22 cellular contexts compared by ENCODE assay signal in genomic region chr10:121065330-121065729, GRCh38.
DNase-seq lines count a peak whose midpoint lies in the region; ATAC-seq and TF ChIP-seq lines count a peak whose summit lies in the region.
"Had no signal": no experiment of that assay in that cellular context is flagged by ENCODE, and none has a peak within 500 bp of the region (broad histone marks: within the 10 kb centered on the region; RNA-seq: fewer than 3 reads in every experiment).

No MANE protein-coding gene starts in this region.

- H3K36me3 ChIP-seq in GM23338 (ENCODE audit: insufficient read depth), result no peaks in the 10 kb centered on the region

- H3K9me3 Mint-ChIP-seq in GM23338 (no peaks in the 10 kb centered on the region), HFFc6 (peaks cover 29% of the 10 kb centered on the region)
- H3K9me3 Mint-ChIP-seq: H9 had no signal

- H3K27ac Mint-ChIP-seq in GM23338 (no peak overlapping the region), HFFc6 (no peak overlapping the region)
- H3K27ac Mint-ChIP-seq: H9, T-cell had no signal

- H3K9me2 ChIP-seq in GM23338 (ENCODE audit: insufficient read depth), result no peaks in the 10 kb centered on the region; the same call in none of the 2 replicates
- H3K9me2 ChIP-seq: SK-N-SH had no signal

- no peak overlapping the region for H2AFZ ChIP-seq in GM23338

- no peaks in the 10 kb centered on the region for H3F3A ChIP-seq in GM23338 (replicated peaks; ENCODE audit: low read depth)

- H3K79me2 ChIP-seq in GM23338 (replicated peaks; ENCODE audit: insufficient read depth), result no peaks in the 10 kb centered on the region

- H3K27ac ChIP-seq in GM23338 (ENCODE audit: low read depth), result no peak overlapping the region
- H3K27ac ChIP-seq: C4-2B had no signal

- no peaks in the 10 kb centered on the region for H3K4me1 ChIP-seq in GM23338 (ENCODE audit: insufficient read depth)

- no peak for TF ChIP-seq CTCF in GM23338 (conservative IDR thresholded peaks at IDR 0.05; ENCODE audit: low read depth in 2 of 2)
- no peak for TF ChIP-seq CTCF in HFFc6 (IDR thresholded peaks at IDR 0.05)

- H3K27me3 Mint-ChIP-seq in GM23338 (ENCODE audit: insufficient read depth, low read depth, poor library complexity), result no peaks in the 10 kb centered on the region
- H3K27me3 Mint-ChIP-seq in HFFc6 (ENCODE audit: insufficient read depth), result no peaks in the 10 kb centered on the region; the same call in 1 of the 2 replicates

- no peaks in the 10 kb centered on the region for H3K4me1 Mint-ChIP-seq in GM23338
- no peaks in the 10 kb centered on the region for H3K4me1 Mint-ChIP-seq in HFFc6 (ENCODE audit: low read depth)
- H3K4me1 Mint-ChIP-seq: T-cell had no signal

- peak; percentile 22 for DNase-seq in MV-4-11 (lab: John Stamatoyannopoulos, UW)
- no peak for DNase-seq in GM23338 (ENCODE audit: low spot score)
- DNase-seq in NCI-H2196 (lab: John Stamatoyannopoulos, UW; ENCODE audit: unreplicated experiment), result no peak
- no peak for DNase-seq in Kasumi-1 (lab: John Stamatoyannopoulos, UW)
- DNase-seq in HFFc6, result no peak
- DNase-seq: AML-193, DMS79 treated with DMSO at 0.1 percent for 48 hours, H9, NCI-H1436, NCI-H2029, NCI-H2171, NCI-H446, NCI-H748 treated with DMSO at 0.1 percent for 48 hours, PC-3, RPMI8226, SHP77 treated with DMSO at 0.1 percent for 48 hours, SK-N-SH, T-cell had no signal

- ATAC-seq in GM18861 (IDR thresholded peaks at IDR 0.05; ENCODE audit: unreplicated experiment), result peak; percentile 71
- peak; percentile 49 for ATAC-seq in GM19395 (IDR thresholded peaks at IDR 0.05; ENCODE audit: unreplicated experiment)
- ATAC-seq in HG03135 (IDR thresholded peaks at IDR 0.05; ENCODE audit: unreplicated experiment), result peak; percentile 55
- ATAC-seq in GM23338, result no peak
- ATAC-seq: PC-3, T-cell had no signal

- H3K36me3 Mint-ChIP-seq in GM23338 (ENCODE audit: low read depth) (no peaks in the 10 kb centered on the region; the same call in 2 of the 3 replicates), HFFc6 (ENCODE audit: low read depth) (peaks cover 3% of the 10 kb centered on the region)
- H3K36me3 Mint-ChIP-seq: T-cell had no signal

- H3K27me3 ChIP-seq in GM23338 (ENCODE audit: insufficient read depth), result no peaks in the 10 kb centered on the region

- H4K20me1 ChIP-seq in GM23338 (replicated peaks; ENCODE audit: insufficient read depth), result no peaks in the 10 kb centered on the region

- H3K4me2 ChIP-seq in GM23338, result no peak overlapping the region
- H3K4me2 ChIP-seq: SK-N-SH had no signal

- no peak overlapping the region for H3K4me3 ChIP-seq in GM23338

- H3K4me3 Mint-ChIP-seq in GM23338 (no peak overlapping the region), HFFc6 (no peak overlapping the region)
- H3K4me3 Mint-ChIP-seq: H9, T-cell had no signal

TF ChIP-seq in GM23338, 12 proteins besides CTCF, POLR2A, EP300 and RAD21:
- TF ChIP-seq NANOG (IDR thresholded peaks at IDR 0.05; ENCODE audit: borderline replicate concordance) (no peak), REST (IDR thresholded peaks at IDR 0.05; ENCODE audit: unreplicated experiment) (no peak), ZNF331 (CRISPR knock-in tag; IDR thresholded peaks at IDR 0.05; ENCODE audit: low read depth) (no peak), CREB1 (CRISPR knock-in tag; IDR thresholded peaks at IDR 0.05; ENCODE audit: low read depth) (no peak), JUNB (IDR thresholded peaks at IDR 0.05; ENCODE audit: unreplicated experiment) (no peak), ZNF462 (CRISPR knock-in tag; IDR thresholded peaks at IDR 0.05) (no peak), POLR2AphosphoS5 (IDR thresholded peaks at IDR 0.05; ENCODE audit: low read depth) (no peak)
